ENCODE assay signal across 1 cellular context in the genomic region with DNA sequence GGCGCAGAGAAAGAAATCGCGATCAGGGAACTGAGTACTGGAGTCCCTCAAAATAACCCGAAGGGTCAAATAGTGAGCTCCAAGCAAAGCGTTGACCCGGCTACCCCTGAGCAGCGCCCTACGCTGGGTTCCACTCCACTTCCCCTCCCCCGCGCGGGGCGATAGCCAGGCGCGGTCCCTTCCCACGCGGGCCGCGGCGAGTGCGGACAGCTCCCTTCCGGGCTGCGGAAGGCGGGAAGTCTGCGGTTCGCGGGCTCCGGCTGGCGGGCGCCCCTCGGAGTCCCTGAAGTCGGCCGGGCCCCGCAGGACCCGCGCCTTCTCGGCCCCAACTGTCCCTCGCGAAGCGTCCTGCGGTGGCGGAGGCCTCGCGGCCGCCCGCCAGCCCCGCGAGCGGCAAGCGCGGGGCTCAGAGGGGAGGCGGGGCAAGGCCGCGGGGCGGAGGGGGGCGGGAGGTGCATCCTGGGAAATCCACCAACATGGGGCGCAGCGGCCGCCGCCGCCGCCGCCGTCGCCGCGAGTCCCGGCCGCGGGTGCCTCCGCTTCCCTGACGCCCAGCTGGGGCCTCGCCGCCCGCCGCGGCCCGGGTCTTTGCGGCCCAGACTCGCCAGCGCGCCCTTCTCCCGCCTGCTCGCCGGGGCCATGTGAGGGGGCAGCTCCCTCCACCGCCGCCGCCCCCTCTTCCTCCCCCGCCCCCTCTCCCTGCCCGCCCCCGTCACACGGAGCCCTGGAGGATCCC.
TF ChIP-seq lines count a peak whose summit lies in the region.

A gene (plus strand): TSS at position 457 of the 736 bp plus-strand sequence. CDS start 315 bp downstream, outside the sequence.

TF ChIP-seq in K562, 482 proteins besides CTCF, POLR2A, EP300 and RAD21 (continued from another document and continues in another):
- TF ChIP-seq, protein P1, sequence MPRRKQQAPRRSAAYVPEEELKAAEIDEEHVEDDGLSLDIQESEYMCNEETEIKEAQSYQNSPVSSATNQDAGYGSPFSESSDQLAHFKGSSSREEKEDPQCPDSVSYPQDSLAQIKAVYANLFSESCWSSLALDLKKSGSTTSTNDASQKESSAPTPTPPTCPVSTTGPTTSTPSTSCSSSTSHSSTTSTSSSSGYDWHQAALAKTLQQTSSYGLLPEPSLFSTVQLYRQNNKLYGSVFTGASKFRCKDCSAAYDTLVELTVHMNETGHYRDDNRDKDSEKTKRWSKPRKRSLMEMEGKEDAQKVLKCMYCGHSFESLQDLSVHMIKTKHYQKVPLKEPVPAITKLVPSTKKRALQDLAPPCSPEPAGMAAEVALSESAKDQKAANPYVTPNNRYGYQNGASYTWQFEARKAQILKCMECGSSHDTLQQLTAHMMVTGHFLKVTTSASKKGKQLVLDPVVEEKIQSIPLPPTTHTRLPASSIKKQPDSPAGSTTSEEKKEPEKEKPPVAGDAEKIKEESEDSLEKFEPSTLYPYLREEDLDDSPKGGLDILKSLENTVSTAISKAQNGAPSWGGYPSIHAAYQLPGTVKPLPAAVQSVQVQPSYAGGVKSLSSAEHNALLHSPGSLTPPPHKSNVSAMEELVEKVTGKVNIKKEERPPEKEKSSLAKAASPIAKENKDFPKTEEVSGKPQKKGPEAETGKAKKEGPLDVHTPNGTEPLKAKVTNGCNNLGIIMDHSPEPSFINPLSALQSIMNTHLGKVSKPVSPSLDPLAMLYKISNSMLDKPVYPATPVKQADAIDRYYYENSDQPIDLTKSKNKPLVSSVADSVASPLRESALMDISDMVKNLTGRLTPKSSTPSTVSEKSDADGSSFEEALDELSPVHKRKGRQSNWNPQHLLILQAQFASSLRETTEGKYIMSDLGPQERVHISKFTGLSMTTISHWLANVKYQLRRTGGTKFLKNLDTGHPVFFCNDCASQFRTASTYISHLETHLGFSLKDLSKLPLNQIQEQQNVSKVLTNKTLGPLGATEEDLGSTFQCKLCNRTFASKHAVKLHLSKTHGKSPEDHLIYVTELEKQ (CRISPR knock-in tag; IDR thresholded peaks at IDR 0.05), result no peak
- TF ChIP-seq, protein P2, sequence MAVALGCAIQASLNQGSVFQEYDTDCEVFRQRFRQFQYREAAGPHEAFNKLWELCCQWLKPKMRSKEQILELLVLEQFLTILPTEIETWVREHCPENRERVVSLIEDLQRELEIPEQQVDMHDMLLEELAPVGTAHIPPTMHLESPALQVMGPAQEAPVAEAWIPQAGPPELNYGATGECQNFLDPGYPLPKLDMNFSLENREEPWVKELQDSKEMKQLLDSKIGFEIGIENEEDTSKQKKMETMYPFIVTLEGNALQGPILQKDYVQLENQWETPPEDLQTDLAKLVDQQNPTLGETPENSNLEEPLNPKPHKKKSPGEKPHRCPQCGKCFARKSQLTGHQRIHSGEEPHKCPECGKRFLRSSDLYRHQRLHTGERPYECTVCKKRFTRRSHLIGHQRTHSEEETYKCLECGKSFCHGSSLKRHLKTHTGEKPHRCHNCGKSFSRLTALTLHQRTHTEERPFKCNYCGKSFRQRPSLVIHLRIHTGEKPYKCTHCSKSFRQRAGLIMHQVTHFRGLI (CRISPR knock-in tag; IDR thresholded peaks at IDR 0.05), result no peak
- TF ChIP-seq MYBL2 (IDR thresholded peaks at IDR 0.05; ENCODE audit: low read depth), result no peak
- TF ChIP-seq MYBL2 (CRISPR knock-in tag; IDR thresholded peaks at IDR 0.05; ENCODE audit: borderline replicate concordance), result no peak
- TF ChIP-seq ZNF274 (IDR thresholded peaks at IDR 0.05; ENCODE audit: borderline replicate concordance, low read depth, low read length), result no peak; the same call in 1 of the 2 replicates
- peak; percentile 90 for TF ChIP-seq ETV5 (CRISPR knock-in tag; IDR thresholded peaks at IDR 0.05; ENCODE audit: low read depth)
- TF ChIP-seq ZNF121 (CRISPR knock-in tag; conservative IDR thresholded peaks at IDR 0.05), result no peak
- TF ChIP-seq, protein P3, sequence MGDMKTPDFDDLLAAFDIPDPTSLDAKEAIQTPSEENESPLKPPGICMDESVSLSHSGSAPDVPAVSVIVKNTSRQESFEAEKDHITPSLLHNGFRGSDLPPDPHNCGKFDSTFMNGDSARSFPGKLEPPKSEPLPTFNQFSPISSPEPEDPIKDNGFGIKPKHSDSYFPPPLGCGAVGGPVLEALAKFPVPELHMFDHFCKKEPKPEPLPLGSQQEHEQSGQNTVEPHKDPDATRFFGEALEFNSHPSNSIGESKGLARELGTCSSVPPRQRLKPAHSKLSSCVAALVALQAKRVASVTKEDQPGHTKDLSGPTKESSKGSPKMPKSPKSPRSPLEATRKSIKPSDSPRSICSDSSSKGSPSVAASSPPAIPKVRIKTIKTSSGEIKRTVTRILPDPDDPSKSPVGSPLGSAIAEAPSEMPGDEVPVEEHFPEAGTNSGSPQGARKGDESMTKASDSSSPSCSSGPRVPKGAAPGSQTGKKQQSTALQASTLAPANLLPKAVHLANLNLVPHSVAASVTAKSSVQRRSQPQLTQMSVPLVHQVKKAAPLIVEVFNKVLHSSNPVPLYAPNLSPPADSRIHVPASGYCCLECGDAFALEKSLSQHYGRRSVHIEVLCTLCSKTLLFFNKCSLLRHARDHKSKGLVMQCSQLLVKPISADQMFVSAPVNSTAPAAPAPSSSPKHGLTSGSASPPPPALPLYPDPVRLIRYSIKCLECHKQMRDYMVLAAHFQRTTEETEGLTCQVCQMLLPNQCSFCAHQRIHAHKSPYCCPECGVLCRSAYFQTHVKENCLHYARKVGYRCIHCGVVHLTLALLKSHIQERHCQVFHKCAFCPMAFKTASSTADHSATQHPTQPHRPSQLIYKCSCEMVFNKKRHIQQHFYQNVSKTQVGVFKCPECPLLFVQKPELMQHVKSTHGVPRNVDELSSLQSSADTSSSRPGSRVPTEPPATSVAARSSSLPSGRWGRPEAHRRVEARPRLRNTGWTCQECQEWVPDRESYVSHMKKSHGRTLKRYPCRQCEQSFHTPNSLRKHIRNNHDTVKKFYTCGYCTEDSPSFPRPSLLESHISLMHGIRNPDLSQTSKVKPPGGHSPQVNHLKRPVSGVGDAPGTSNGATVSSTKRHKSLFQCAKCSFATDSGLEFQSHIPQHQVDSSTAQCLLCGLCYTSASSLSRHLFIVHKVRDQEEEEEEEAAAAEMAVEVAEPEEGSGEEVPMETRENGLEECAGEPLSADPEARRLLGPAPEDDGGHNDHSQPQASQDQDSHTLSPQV (IDR thresholded peaks at IDR 0.05), result peak; percentile 73
- TF ChIP-seq SUPT5H (IDR thresholded peaks at IDR 0.05), result peak; percentile 76
- 0 out of 2 replicates have a peak, but pooled peaks have one; percentile 18 for TF ChIP-seq PRMT5 (CRISPR knock-in tag; IDR thresholded peaks at IDR 0.05)
- no peak for TF ChIP-seq STAT5A (IDR thresholded peaks at IDR 0.05; ENCODE audit: borderline replicate concordance, low read length)
- TF ChIP-seq, protein P4, sequence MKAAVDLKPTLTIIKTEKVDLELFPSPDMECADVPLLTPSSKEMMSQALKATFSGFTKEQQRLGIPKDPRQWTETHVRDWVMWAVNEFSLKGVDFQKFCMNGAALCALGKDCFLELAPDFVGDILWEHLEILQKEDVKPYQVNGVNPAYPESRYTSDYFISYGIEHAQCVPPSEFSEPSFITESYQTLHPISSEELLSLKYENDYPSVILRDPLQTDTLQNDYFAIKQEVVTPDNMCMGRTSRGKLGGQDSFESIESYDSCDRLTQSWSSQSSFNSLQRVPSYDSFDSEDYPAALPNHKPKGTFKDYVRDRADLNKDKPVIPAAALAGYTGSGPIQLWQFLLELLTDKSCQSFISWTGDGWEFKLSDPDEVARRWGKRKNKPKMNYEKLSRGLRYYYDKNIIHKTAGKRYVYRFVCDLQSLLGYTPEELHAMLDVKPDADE (conservative IDR thresholded peaks at IDR 0.05; ENCODE audit: control insufficient read depth, low read depth, low read length), result peak; percentile 71
- no peak for TF ChIP-seq HDAC2 (IDR thresholded peaks at IDR 0.05)
- no peak for TF ChIP-seq TEAD4 (IDR thresholded peaks at IDR 0.05; ENCODE audit: low read length)
- no peak for TF ChIP-seq TEAD4 (CRISPR knock-in tag; IDR thresholded peaks at IDR 0.05; ENCODE audit: borderline replicate concordance)
- TF ChIP-seq, protein P5, sequence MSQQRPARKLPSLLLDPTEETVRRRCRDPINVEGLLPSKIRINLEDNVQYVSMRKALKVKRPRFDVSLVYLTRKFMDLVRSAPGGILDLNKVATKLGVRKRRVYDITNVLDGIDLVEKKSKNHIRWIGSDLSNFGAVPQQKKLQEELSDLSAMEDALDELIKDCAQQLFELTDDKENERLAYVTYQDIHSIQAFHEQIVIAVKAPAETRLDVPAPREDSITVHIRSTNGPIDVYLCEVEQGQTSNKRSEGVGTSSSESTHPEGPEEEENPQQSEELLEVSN (IDR thresholded peaks at IDR 0.05; ENCODE audit: borderline replicate concordance in 1 of 2, extremely low read depth in 1 of 2, insufficient read depth in 1 of 2, insufficient read length in 1 of 2, low read depth in 1 of 2, low read length in 1 of 2, poor library complexity in 1 of 2, severe bottlenecking in 1 of 2), result peak; percentile 89 to 93
- TF ChIP-seq U2AF2 (optimal IDR thresholded peaks at IDR 0.05; ENCODE audit: low read depth, low read length), result no peak
- TF ChIP-seq, protein P6, sequence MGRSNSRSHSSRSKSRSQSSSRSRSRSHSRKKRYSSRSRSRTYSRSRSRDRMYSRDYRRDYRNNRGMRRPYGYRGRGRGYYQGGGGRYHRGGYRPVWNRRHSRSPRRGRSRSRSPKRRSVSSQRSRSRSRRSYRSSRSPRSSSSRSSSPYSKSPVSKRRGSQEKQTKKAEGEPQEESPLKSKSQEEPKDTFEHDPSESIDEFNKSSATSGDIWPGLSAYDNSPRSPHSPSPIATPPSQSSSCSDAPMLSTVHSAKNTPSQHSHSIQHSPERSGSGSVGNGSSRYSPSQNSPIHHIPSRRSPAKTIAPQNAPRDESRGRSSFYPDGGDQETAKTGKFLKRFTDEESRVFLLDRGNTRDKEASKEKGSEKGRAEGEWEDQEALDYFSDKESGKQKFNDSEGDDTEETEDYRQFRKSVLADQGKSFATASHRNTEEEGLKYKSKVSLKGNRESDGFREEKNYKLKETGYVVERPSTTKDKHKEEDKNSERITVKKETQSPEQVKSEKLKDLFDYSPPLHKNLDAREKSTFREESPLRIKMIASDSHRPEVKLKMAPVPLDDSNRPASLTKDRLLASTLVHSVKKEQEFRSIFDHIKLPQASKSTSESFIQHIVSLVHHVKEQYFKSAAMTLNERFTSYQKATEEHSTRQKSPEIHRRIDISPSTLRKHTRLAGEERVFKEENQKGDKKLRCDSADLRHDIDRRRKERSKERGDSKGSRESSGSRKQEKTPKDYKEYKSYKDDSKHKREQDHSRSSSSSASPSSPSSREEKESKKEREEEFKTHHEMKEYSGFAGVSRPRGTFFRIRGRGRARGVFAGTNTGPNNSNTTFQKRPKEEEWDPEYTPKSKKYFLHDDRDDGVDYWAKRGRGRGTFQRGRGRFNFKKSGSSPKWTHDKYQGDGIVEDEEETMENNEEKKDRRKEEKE (IDR thresholded peaks at IDR 0.05; ENCODE audit: borderline replicate concordance in 1 of 2, control insufficient read depth in 1 of 2, low read depth in 2 of 2, low read length in 1 of 2), result no peak
- TF ChIP-seq, protein P7, sequence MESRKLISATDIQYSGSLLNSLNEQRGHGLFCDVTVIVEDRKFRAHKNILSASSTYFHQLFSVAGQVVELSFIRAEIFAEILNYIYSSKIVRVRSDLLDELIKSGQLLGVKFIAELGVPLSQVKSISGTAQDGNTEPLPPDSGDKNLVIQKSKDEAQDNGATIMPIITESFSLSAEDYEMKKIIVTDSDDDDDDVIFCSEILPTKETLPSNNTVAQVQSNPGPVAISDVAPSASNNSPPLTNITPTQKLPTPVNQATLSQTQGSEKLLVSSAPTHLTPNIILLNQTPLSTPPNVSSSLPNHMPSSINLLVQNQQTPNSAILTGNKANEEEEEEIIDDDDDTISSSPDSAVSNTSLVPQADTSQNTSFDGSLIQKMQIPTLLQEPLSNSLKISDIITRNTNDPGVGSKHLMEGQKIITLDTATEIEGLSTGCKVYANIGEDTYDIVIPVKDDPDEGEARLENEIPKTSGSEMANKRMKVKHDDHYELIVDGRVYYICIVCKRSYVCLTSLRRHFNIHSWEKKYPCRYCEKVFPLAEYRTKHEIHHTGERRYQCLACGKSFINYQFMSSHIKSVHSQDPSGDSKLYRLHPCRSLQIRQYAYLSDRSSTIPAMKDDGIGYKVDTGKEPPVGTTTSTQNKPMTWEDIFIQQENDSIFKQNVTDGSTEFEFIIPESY (CRISPR knock-in tag; IDR thresholded peaks at IDR 0.05), result 0 out of 2 replicates have a peak, but pooled peaks have one; percentile 20
- TF ChIP-seq STAG1 (CRISPR knock-in tag; IDR thresholded peaks at IDR 0.05; ENCODE audit: borderline replicate concordance), result no peak
- TF ChIP-seq, protein P8, sequence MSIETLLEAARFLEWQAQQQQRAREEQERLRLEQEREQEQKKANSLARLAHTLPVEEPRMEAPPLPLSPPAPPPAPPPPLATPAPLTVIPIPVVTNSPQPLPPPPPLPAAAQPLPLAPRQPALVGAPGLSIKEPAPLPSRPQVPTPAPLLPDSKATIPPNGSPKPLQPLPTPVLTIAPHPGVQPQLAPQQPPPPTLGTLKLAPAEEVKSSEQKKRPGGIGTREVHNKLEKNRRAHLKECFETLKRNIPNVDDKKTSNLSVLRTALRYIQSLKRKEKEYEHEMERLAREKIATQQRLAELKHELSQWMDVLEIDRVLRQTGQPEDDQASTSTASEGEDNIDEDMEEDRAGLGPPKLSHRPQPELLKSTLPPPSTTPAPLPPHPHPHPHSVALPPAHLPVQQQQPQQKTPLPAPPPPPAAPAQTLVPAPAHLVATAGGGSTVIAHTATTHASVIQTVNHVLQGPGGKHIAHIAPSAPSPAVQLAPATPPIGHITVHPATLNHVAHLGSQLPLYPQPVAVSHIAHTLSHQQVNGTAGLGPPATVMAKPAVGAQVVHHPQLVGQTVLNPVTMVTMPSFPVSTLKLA (conservative IDR thresholded peaks at IDR 0.05), result peak; percentile 66 to 80
- no peak for TF ChIP-seq ZC3H11A (IDR thresholded peaks at IDR 0.05; ENCODE audit: low read depth, low read length)
- TF ChIP-seq TARDBP (IDR thresholded peaks at IDR 0.05), result peak; percentile 86
- no peak for TF ChIP-seq PTBP1 (IDR thresholded peaks at IDR 0.05; ENCODE audit: low read depth, low read length)
- TF ChIP-seq TRIM24 (IDR thresholded peaks at IDR 0.05), result peak in 1 of 2 experiments; percentile 64; a peak in 1 of 4 replicates
- TF ChIP-seq, protein P9, sequence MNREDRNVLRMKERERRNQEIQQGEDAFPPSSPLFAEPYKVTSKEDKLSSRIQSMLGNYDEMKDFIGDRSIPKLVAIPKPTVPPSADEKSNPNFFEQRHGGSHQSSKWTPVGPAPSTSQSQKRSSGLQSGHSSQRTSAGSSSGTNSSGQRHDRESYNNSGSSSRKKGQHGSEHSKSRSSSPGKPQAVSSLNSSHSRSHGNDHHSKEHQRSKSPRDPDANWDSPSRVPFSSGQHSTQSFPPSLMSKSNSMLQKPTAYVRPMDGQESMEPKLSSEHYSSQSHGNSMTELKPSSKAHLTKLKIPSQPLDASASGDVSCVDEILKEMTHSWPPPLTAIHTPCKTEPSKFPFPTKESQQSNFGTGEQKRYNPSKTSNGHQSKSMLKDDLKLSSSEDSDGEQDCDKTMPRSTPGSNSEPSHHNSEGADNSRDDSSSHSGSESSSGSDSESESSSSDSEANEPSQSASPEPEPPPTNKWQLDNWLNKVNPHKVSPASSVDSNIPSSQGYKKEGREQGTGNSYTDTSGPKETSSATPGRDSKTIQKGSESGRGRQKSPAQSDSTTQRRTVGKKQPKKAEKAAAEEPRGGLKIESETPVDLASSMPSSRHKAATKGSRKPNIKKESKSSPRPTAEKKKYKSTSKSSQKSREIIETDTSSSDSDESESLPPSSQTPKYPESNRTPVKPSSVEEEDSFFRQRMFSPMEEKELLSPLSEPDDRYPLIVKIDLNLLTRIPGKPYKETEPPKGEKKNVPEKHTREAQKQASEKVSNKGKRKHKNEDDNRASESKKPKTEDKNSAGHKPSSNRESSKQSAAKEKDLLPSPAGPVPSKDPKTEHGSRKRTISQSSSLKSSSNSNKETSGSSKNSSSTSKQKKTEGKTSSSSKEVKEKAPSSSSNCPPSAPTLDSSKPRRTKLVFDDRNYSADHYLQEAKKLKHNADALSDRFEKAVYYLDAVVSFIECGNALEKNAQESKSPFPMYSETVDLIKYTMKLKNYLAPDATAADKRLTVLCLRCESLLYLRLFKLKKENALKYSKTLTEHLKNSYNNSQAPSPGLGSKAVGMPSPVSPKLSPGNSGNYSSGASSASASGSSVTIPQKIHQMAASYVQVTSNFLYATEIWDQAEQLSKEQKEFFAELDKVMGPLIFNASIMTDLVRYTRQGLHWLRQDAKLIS (CRISPR knock-in tag; IDR thresholded peaks at IDR 0.05), result no peak; the same call in 1 of the 2 replicates
- TF ChIP-seq EP400 (IDR thresholded peaks at IDR 0.05), result peak; percentile 85
